10 cellular contexts compared by ENCODE assay signal in genomic region chr3:139120336-139120971, GRCh38.
DNase-seq lines count a peak whose midpoint lies in the region; TF ChIP-seq lines count a peak whose summit lies in the region.
"Had no signal": no experiment of that assay in that cellular context is flagged by ENCODE, and none has a peak within 500 bp of the region (broad histone marks: within the 10 kb centered on the region; RNA-seq: fewer than 3 reads in every experiment).

No MANE protein-coding gene starts in this region.

- H2BK120ac ChIP-seq in neuronal stem cell (ENCODE audit: low read depth, low read length): no peak overlapping the region

- H2AK5ac ChIP-seq in neuronal stem cell (ENCODE audit: low read depth, low read length): no peak overlapping the region

- peaks cover 12 to 13% of the 10 kb centered on the region in 2 donors for H3K4me1 ChIP-seq in neuronal stem cell (ENCODE audit: control insufficient read depth in 2 of 2, insufficient read depth in 1 of 2, low read depth in 1 of 2, low read length in 2 of 2)

- peak; percentile 78 for DNase-seq in EL
- DNase-seq in M059J (ENCODE audit: low read depth): peak; percentile 96
- DNase-seq in choroid plexus epithelial cell (ENCODE audit: low read depth): peak; percentile 92
- no peak for DNase-seq in neuronal stem cell (ENCODE audit: low spot score)
- DNase-seq in nucleus accumbens (lab: John Stamatoyannopoulos, UW): no peak
- DNase-seq in T-helper 1 cell: no peak
- DNase-seq in stimulated activated CD4-positive, alpha-beta T cell treated with anti-CD3 and anti-CD28 coated beads, Interleukin-2, amount 100 ng/mL, for 24 hours: no peak
- DNase-seq in CD1c-positive myeloid dendritic cell (ENCODE audit: extremely low spot score): no peak
- DNase-seq: heart right ventricle, NCI-H1694 had no signal

- no peak overlapping the region for H2BK12ac ChIP-seq in neuronal stem cell (ENCODE audit: low read length)

- H3K14ac ChIP-seq in neuronal stem cell (ENCODE audit: low read length): no peak overlapping the region

- no peak overlapping the region for H3K9ac ChIP-seq in neuronal stem cell (ENCODE audit: low read depth, low read length, poor library complexity)

- no peaks in the 10 kb centered on the region for H3K9me3 ChIP-seq in neuronal stem cell (replicated peaks in 1 of 2; ENCODE audit: control insufficient read depth in 2 of 2, insufficient read depth in 1 of 2, low read depth in 1 of 2, low read length in 2 of 2)
- H3K9me3 ChIP-seq: heart right ventricle had no signal

- no peak overlapping the region for H3K18ac ChIP-seq in neuronal stem cell (ENCODE audit: low read length)

- H2BK15ac ChIP-seq in neuronal stem cell (ENCODE audit: low read length): no peak overlapping the region

- H3K23ac ChIP-seq in neuronal stem cell (ENCODE audit: low read depth, low read length, poor library complexity): no peak overlapping the region

- no peaks in the 10 kb centered on the region for H3K36me3 ChIP-seq in neuronal stem cell (replicated peaks in 1 of 2; ENCODE audit: control insufficient read depth in 2 of 2, insufficient read depth in 2 of 2, low read length in 2 of 2)
- H3K36me3 ChIP-seq: heart right ventricle had no signal

- no peak for TF ChIP-seq CTCF in choroid plexus epithelial cell (conservative IDR thresholded peaks at IDR 0.05; ENCODE audit: low read depth, low read length)

- H2AFZ ChIP-seq in neuronal stem cell (ENCODE audit: low read length): peak overlapping the region; percentile 42

- H3K27me3 ChIP-seq in neuronal stem cell (ENCODE audit: control insufficient read depth in 3 of 3, insufficient read depth in 3 of 3, low read depth in 1 of 3, low read length in 3 of 3): no peaks in the 10 kb centered on the region
- H3K27me3 ChIP-seq: heart right ventricle had no signal

- H3K79me1 ChIP-seq in neuronal stem cell (ENCODE audit: low read depth, low read length): no peaks in the 10 kb centered on the region

- H4K8ac ChIP-seq in neuronal stem cell (ENCODE audit: low read depth, low read length): no peak overlapping the region

- H3K27ac ChIP-seq in neuronal stem cell (replicated peaks; ENCODE audit: low read length): no peak overlapping the region
- H3K27ac ChIP-seq: heart right ventricle had no signal

- H3K4me2 ChIP-seq in neuronal stem cell (ENCODE audit: insufficient read depth, low read length, poor library complexity, severe bottlenecking): no peak overlapping the region

- WGBS in neuronal stem cell (ENCODE audit: extremely low coverage in 2 of 2, insufficient read length in 2 of 2, insufficient replicate concordance in 1 of 2), 2 donors: no CpG with 5 or more reads among the region's 8 CpGs

- no peak overlapping the region for H3K4ac ChIP-seq in neuronal stem cell (ENCODE audit: low read length)

- H2BK5ac ChIP-seq in neuronal stem cell (ENCODE audit: low read length): no peak overlapping the region

- H3K4me3 ChIP-seq in choroid plexus epithelial cell (ENCODE audit: low read depth, low read length) (no peak overlapping the region), neuronal stem cell (ENCODE audit: low read length in 2 of 2) (no peak overlapping the region)
- H3K4me3 ChIP-seq: heart right ventricle had no signal

- H4K91ac ChIP-seq in neuronal stem cell (ENCODE audit: low read depth, low read length, poor library complexity): no peak overlapping the region

Comparison
In these comparisons a context has a peak if more than half of its experiments do, and no peak if none do; other contexts are left out.
1. DNase-seq: peak in EL (single experiment), M059J (single experiment) and choroid plexus epithelial cell (single experiment); none in neuronal stem cell (single experiment), nucleus accumbens (0 of 56), T-helper 1 cell (0 of 5), stimulated activated CD4-positive, alpha-beta T cell treated with anti-CD3 and anti-CD28 coated beads, Interleukin-2, amount 100 ng/mL, for 24 hours (0 of 2) and CD1c-positive myeloid dendritic cell (single experiment).